Comparison of ENCODE assay signal across 1 cellular context in the genomic region with DNA sequence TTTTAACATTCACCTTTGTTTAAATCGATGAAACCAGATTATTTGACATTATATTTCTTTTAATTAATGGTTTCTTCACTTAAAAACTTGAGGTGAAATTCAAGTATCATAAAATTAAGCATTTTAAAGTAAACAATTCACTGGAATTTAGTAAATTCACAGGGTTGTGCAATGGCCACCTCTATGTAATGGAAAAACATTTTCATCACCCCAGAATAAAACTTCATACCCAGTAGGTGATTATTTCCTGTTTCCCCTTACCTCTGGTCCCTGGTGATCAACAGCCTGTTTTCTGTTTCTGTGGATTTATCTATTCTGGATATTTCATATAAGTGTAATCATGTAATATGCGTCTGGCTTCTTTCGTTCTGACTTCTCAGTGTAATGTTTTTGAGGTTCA.
TF ChIP-seq lines count a peak whose summit lies in the region.

No MANE protein-coding gene starts in this region.

TF ChIP-seq in IMR-90, 13 proteins besides CTCF, POLR2A, EP300 and RAD21 (continued from another document):
- no peak for TF ChIP-seq BHLHE40 (IDR thresholded peaks at IDR 0.05; ENCODE audit: low read depth, low read length)
- TF ChIP-seq, protein P1, sequence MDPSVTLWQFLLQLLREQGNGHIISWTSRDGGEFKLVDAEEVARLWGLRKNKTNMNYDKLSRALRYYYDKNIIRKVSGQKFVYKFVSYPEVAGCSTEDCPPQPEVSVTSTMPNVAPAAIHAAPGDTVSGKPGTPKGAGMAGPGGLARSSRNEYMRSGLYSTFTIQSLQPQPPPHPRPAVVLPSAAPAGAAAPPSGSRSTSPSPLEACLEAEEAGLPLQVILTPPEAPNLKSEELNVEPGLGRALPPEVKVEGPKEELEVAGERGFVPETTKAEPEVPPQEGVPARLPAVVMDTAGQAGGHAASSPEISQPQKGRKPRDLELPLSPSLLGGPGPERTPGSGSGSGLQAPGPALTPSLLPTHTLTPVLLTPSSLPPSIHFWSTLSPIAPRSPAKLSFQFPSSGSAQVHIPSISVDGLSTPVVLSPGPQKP (IDR thresholded peaks at IDR 0.05; ENCODE audit: borderline replicate concordance, low read depth, low read length) = no peak
